Comparison of ENCODE assay signal across 8 cellular contexts in genomic region chr12:11730299-11731041, GRCh38.
DNase-seq lines count a peak whose midpoint lies in the region; ATAC-seq and TF ChIP-seq lines count a peak whose summit lies in the region.

No MANE protein-coding gene starts in this region.

- peaks cover 41 to 73% (median 54%) of the 10 kb centered on the region in 4 donors for H3K4me1 ChIP-seq in transverse colon

- peak; percentile 65 for TF ChIP-seq POLR2A in transverse colon (IDR thresholded peaks at IDR 0.05)

- H3K27ac Mint-ChIP-seq in stimulated activated naive CD8-positive, alpha-beta T cell treated with anti-CD3 and anti-CD28 coated beads, Interleukin-15, Interleukin-2, amounts not matched to agents 100 ng/mL and 50 ng/mL, for 24 hours, result peak overlapping the region; percentile 72
- H3K27ac Mint-ChIP-seq in effector memory CD8-positive, alpha-beta T cell, result peak overlapping the region; percentile 91 to 94

- no peaks in the 10 kb centered on the region for H3K9me3 ChIP-seq in transverse colon

- in situ Hi-C loops in transverse colon (cut with MboI; ENCODE audit: low pct_ligation_motif_present in 1 of 4, low pct_unique_long_range_greater_than_20kb in 1 of 4, low sequenced_read_pairs in 3 of 4), result no loop called here

- peaks cover 91% of the 10 kb centered on the region for H3K4me1 Mint-ChIP-seq in stimulated activated naive CD8-positive, alpha-beta T cell treated with anti-CD3 and anti-CD28 coated beads, Interleukin-15, Interleukin-2, amounts not matched to agents 100 ng/mL and 50 ng/mL, for 24 hours (ENCODE audit: low read depth)
- peaks cover 35 to 46% of the 10 kb centered on the region in 2 donors for H3K4me1 Mint-ChIP-seq in effector memory CD8-positive, alpha-beta T cell (ENCODE audit: low read depth in 2 of 2)

- H3K27ac ChIP-seq in transverse colon, result peak overlapping the region; percentile 79 to 86 (median 84)

- no peak for TF ChIP-seq CTCF in transverse colon (IDR thresholded peaks at IDR 0.05)

- peaks cover 15% of the 10 kb centered on the region for H3K36me3 Mint-ChIP-seq in stimulated activated naive CD8-positive, alpha-beta T cell treated with anti-CD3 and anti-CD28 coated beads, Interleukin-15, Interleukin-2, amounts not matched to agents 100 ng/mL and 50 ng/mL, for 24 hours (ENCODE audit: low read depth)
- no peaks in the 10 kb centered on the region for H3K36me3 Mint-ChIP-seq in effector memory CD8-positive, alpha-beta T cell (ENCODE audit: insufficient read depth)

- WGBS in transverse colon (ENCODE audit: low coverage in 1 of 2), 2 donors, result 52 to 60% methylated on average over 2 to 8 of the region's 8 CpGs

- intact Hi-C loops in transverse colon (cut with DNase I; ENCODE audit: low total_unique reads), result no loop called here

- no peak for ATAC-seq in stimulated activated naive CD8-positive, alpha-beta T cell treated with anti-CD3 and anti-CD28 coated beads, Interleukin-15, Interleukin-2, amounts not matched to agents 100 U/mL and 50 U/mL, for 24 hours
- ATAC-seq in effector memory CD8-positive, alpha-beta T cell (replicated peaks), result no peak
- ATAC-seq in HG03565 (IDR thresholded peaks at IDR 0.05; ENCODE audit: unreplicated experiment), result no peak

- DNase-seq in stimulated activated naive CD8-positive, alpha-beta T cell treated with anti-CD3 and anti-CD28 coated beads, Interleukin-15, Interleukin-2, amounts not matched to agents 100 U/mL and 50 U/mL, for 24 hours, result no peak
- peak; percentile 80 for DNase-seq in LoVo (ENCODE audit: low spot score)
- no peak for DNase-seq in effector memory CD8-positive, alpha-beta T cell
- peak; percentile 75 for DNase-seq in transverse colon
- no peak for DNase-seq in cortex of kidney (lab: John Stamatoyannopoulos, UW)
- DNase-seq in GDM1 (lab: John Stamatoyannopoulos, UW), result no peak

- H3K4me3 Mint-ChIP-seq in stimulated activated naive CD8-positive, alpha-beta T cell treated with anti-CD3 and anti-CD28 coated beads, Interleukin-15, Interleukin-2, amounts not matched to agents 100 ng/mL and 50 ng/mL, for 24 hours, result peak overlapping the region; percentile 41
- peak overlapping the region; percentile 68 to 76 for H3K4me3 Mint-ChIP-seq in effector memory CD8-positive, alpha-beta T cell

- no peak for TF ChIP-seq EP300 in transverse colon (IDR thresholded peaks at IDR 0.05; ENCODE audit: low read depth)

- H3K36me3 ChIP-seq in transverse colon, result no peaks in the 10 kb centered on the region

- no peak overlapping the region for H3K4me3 ChIP-seq in transverse colon

- H3K27me3 Mint-ChIP-seq in stimulated activated naive CD8-positive, alpha-beta T cell treated with anti-CD3 and anti-CD28 coated beads, Interleukin-15, Interleukin-2, amounts not matched to agents 100 ng/mL and 50 ng/mL, for 24 hours, result no peaks in the 10 kb centered on the region
- no peaks in the 10 kb centered on the region for H3K27me3 Mint-ChIP-seq in effector memory CD8-positive, alpha-beta T cell

- no peaks in the 10 kb centered on the region for H3K9me3 Mint-ChIP-seq in stimulated activated naive CD8-positive, alpha-beta T cell treated with anti-CD3 and anti-CD28 coated beads, Interleukin-15, Interleukin-2, amounts not matched to agents 100 ng/mL and 50 ng/mL, for 24 hours
- no peaks in the 10 kb centered on the region for H3K9me3 Mint-ChIP-seq in effector memory CD8-positive, alpha-beta T cell

- H3K27me3 ChIP-seq in transverse colon, result no peaks in the 10 kb centered on the region

Comparison
In these comparisons a context has a peak if more than half of its experiments do, and no peak if none do; other contexts are left out.
1. DNase-seq: peak in LoVo (single experiment) and transverse colon (single experiment); none in stimulated activated naive CD8-positive, alpha-beta T cell treated with anti-CD3 and anti-CD28 coated beads, Interleukin-15, Interleukin-2, amounts not matched to agents 100 U/mL and 50 U/mL, for 24 hours (single experiment), effector memory CD8-positive, alpha-beta T cell (0 of 3), cortex of kidney (single experiment) and GDM1 (single experiment).